9 cellular contexts compared by ENCODE assay signal in the genomic region with DNA sequence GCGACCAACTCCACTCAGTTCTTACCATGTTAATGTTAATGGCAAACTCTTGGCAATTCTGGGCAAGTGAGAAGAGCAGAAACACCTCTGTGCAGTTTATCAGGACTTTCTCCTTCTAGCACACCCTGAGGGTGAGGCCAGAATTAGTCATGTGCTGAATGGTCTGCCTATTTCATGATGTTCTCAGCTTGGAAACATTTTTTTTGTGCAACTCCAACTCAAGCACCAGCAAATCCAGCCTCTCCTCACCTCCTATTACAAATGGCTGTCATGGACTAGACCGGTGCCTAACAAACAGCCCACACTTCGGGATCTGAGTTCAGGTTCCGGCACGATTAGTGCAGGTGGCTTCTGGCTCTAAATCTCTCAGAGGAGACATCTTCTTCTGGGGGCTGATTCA.
DNase-seq lines count a peak whose midpoint lies in the region; FAIRE-seq and TF ChIP-seq lines count a peak whose summit lies in the region.
"Had no signal": no experiment of that assay in that cellular context is flagged by ENCODE, and none has a peak within 500 bp of the region (broad histone marks: within the 10 kb centered on the region; RNA-seq: fewer than 3 reads in every experiment).

No MANE protein-coding gene starts in this region.

- peaks cover 4% of the 10 kb centered on the region for H3K9me3 Mint-ChIP-seq in nephron progenitor cell

- H3K27me3 Mint-ChIP-seq in nephron progenitor cell (ENCODE audit: low read depth, poor library complexity) = peaks cover 8% of the 10 kb centered on the region

- TF ChIP-seq CTCF in Peyer's patch (IDR thresholded peaks at IDR 0.05) = no peak
- no peak for TF ChIP-seq CTCF in nephron progenitor cell (IDR thresholded peaks at IDR 0.05)
- TF ChIP-seq CTCF in vagina (IDR thresholded peaks at IDR 0.05) = no peak

- peaks cover 97% of the 10 kb centered on the region for H3K4me1 Mint-ChIP-seq in nephron progenitor cell

- no peak for FAIRE-seq in GM12892 (lab: Jason Lieb, UNC)

- H3K27ac ChIP-seq in Peyer's patch (peak overlapping the region; percentile 52 to 95 (median 78)), esophagus (ENCODE audit: low read depth in 2 of 2, low read length in 1 of 2) (peak overlapping the region; percentile 98 to 100), vagina (peak overlapping the region; percentile 96)

- H3K4me3 Mint-ChIP-seq in nephron progenitor cell = no peak overlapping the region

- intact Hi-C loops in vagina (cut with DNase I) = loop anchor here (5.0 to 10.0 kb wide), 2 partner anchors 118 to 245 kb away; a partner anchor contains a TSS

- peaks cover 6% of the 10 kb centered on the region for H3K36me3 Mint-ChIP-seq in nephron progenitor cell (ENCODE audit: low read depth)

- H3K27me3 ChIP-seq in Peyer's patch = no peaks in the 10 kb centered on the region
- no peaks in the 10 kb centered on the region for H3K27me3 ChIP-seq in esophagus (ENCODE audit: control insufficient read depth in 1 of 2, insufficient read depth in 2 of 2, low read length in 2 of 2)
- H3K27me3 ChIP-seq in vagina = no peaks in the 10 kb centered on the region

- H3K27ac Mint-ChIP-seq in nephron progenitor cell = peak overlapping the region; percentile 98

- no peak for DNase-seq in Peyer's patch
- DNase-seq in nephron progenitor cell = no peak
- peak in 1 of 2 donors; percentile 93 for DNase-seq in vagina (ENCODE audit: extremely low spot score in 2 of 2)
- no peak for DNase-seq in DMS 273 treated with DMSO at 0.1 percent for 48 hours (lab: John Stamatoyannopoulos, UW)
- no peak for DNase-seq in GM12892 (ENCODE audit: insufficient read length)
- no peak for DNase-seq in stimulated activated CD4-positive, alpha-beta T cell treated with anti-CD3 and anti-CD28 coated beads, Interleukin-4, amount 100 ng/mL, for 24 hours
- DNase-seq: activated CD4-positive, alpha-beta T cell treated with anti-CD3 and anti-CD28 coated beads, Interleukin-2, amount 50 U/mL, for 1 hour had no signal

- H3K9me3 ChIP-seq in Peyer's patch (no peaks in the 10 kb centered on the region), esophagus (ENCODE audit: control insufficient read depth in 2 of 2, insufficient read depth in 1 of 2, low read depth in 1 of 2, low read length in 1 of 2) (no peaks in the 10 kb centered on the region), vagina (no peaks in the 10 kb centered on the region)
- H3K9me3 ChIP-seq: HAP-1 had no signal

- TF ChIP-seq POLR2A in Peyer's patch (IDR thresholded peaks at IDR 0.05) (no peak), vagina (IDR thresholded peaks at IDR 0.05) (no peak), GM12892 (IDR thresholded peaks at IDR 0.05; ENCODE audit: low read depth, low read length) (no peak)

- H3K36me3 ChIP-seq in Peyer's patch (no peaks in the 10 kb centered on the region), esophagus (ENCODE audit: control insufficient read depth in 2 of 2, insufficient read depth in 2 of 2, low read length in 1 of 2) (no peaks in the 10 kb centered on the region), vagina (no peaks in the 10 kb centered on the region)
- H3K36me3 ChIP-seq: HAP-1 had no signal

- H3K4me1 ChIP-seq in Peyer's patch (peaks cover 0 to 19% (median 0%) of the 10 kb centered on the region in 4 donors), esophagus (ENCODE audit: control insufficient read depth in 2 of 2, insufficient read depth in 2 of 2, low read length in 1 of 2) (peaks cover 9 to 34% of the 10 kb centered on the region in 2 donors), vagina (peaks cover 97% of the 10 kb centered on the region)

- 74 to 77% methylated on average over 5 of the region's 5 CpGs for WGBS in esophagus, 2 donors

- no peak overlapping the region for H3K4me3 ChIP-seq in Peyer's patch
- H3K4me3 ChIP-seq in esophagus (ENCODE audit: low read depth in 1 of 2, low read length in 2 of 2) = no peak overlapping the region
- H3K4me3 ChIP-seq in vagina = no peak overlapping the region
- H3K4me3 ChIP-seq: HAP-1 had no signal
